In the genomic region with DNA sequence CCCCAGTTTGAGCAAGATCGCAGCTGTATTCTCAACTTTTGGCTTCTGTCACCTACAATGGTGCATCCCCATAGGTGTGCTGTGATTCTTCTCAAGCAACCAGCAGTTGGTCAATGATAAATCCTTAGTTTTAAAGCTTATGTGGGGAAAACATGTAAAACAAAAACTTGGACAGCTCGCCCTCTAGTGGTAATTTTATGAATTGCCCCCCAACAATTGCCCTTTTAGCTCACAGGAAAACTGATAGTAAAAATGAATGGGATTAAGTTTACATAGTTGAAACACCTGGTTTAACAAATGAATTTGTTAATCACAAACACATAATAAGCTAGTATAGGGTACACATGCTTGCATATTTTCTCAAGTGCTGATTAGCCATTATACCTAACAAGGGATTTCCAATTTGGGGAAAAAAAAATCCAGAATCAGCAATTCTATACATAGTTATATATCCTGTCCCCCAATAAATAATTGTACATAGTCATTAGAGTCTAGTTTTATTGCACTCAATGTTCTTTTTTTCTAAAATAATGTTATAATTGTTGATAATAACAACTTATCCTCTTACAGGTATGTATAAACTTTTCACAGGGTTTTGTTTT, we compare ENCODE assay signal across 8 cellular contexts. TPM values are rescaled to one million over a fixed set of nuclear protein-coding genes. Genes with fewer than 3 reads are reported as not detected.
DNase-seq lines count a peak whose midpoint lies in the region; ATAC-seq and TF ChIP-seq lines count a peak whose summit lies in the region.

No MANE protein-coding gene starts in this region.

- no peaks in the 10 kb centered on the region for H3K9me3 ChIP-seq in left ventricle myocardium inferior (replicated peaks)

- H3K27me3 ChIP-seq in left ventricle myocardium inferior (ENCODE audit: low read depth): no peaks in the 10 kb centered on the region

- no peaks in the 10 kb centered on the region for H3K4me1 ChIP-seq in left ventricle myocardium inferior

- ATAC-seq in left ventricle myocardium superior: no peak
- no peak for ATAC-seq in HG02678 (IDR thresholded peaks at IDR 0.05; ENCODE audit: unreplicated experiment)
- no peak for ATAC-seq in GM18520 (IDR thresholded peaks at IDR 0.05; ENCODE audit: unreplicated experiment)

- no peaks in the 10 kb centered on the region for H3K36me3 ChIP-seq in left ventricle myocardium inferior

- H3K4me3 ChIP-seq in left ventricle myocardium inferior (no peak overlapping the region), LNCaP clone FGC (ENCODE audit: low read depth, low read length) (no peak overlapping the region)

- TF ChIP-seq CTCF in left ventricle myocardium inferior (IDR thresholded peaks at IDR 0.05; ENCODE audit: borderline replicate concordance) (peak; percentile 70), LNCaP clone FGC (IDR thresholded peaks at IDR 0.05; ENCODE audit: control insufficient read depth, extremely low read depth, insufficient read depth) (peak; percentile 39)

- DNase-seq in left ventricle myocardium inferior (no peak), left ventricle myocardium superior (no peak), LNCaP clone FGC (ENCODE audit: low read depth) (no peak), midbrain (lab: John Stamatoyannopoulos, UW) (peak; percentile 30), DMS79 (lab: John Stamatoyannopoulos, UW) (no peak)
- DNase-seq in central memory CD4-positive, alpha-beta T cell: peak; percentile 6

- no peak overlapping the region for H3K27ac ChIP-seq in left ventricle myocardium inferior (replicated peaks)

- intact Hi-C loops in left ventricle myocardium inferior (cut with micrococcal nuclease): no loop called here
- intact Hi-C loops in left ventricle myocardium superior (cut with micrococcal nuclease): no loop called here

RNA-seq across cellular contexts. Expression of gene TEX13A, which starts 30.1 kb away (rescaled TPM):
- total RNA-seq in left ventricle myocardium inferior (not detected), left ventricle myocardium superior (not detected)

Comparison
In these comparisons a context has a peak if more than half of its experiments do, and no peak if none do; other contexts are left out.
1. DNase-seq: peak in central memory CD4-positive, alpha-beta T cell (single experiment) and midbrain (single experiment); none in left ventricle myocardium inferior (single experiment), left ventricle myocardium superior (single experiment), LNCaP clone FGC (single experiment) and DMS79 (single experiment).